6 cellular contexts compared by ENCODE assay signal in the genomic region with DNA sequence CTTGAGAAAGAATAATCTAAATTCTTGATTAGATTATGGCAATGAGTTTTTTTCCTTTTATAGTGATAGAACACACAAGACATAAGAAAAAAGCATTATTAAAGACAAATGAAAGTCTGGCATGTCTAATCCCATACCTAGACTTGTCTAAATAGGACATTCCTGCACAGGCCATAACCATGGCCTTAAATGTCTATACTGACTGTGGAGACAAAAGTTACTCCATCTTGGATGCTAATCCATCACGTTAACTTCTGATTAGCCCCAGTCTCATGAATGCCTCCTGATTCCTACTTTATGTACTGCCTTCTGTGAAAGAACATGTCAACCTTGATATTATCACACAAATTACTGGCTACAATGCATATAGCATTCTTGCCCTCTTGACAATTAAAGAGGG.
"Had no signal": no experiment of that assay in that cellular context is flagged by ENCODE, and none has a peak within 500 bp of the region (broad histone marks: within the 10 kb centered on the region; RNA-seq: fewer than 3 reads in every experiment).

No MANE protein-coding gene starts in this region.

- DNase-seq: GDM1, GF-D8 had no signal

- ATAC-seq: GM12878 had no signal

- FAIRE-seq: GM12878, GM12892, GM18507, GM19239 had no signal

- H3K4me3 ChIP-seq: GM12878 had no signal
